ENCODE assay signal across 27 cellular contexts in genomic region chrX:66918511-66918910, GRCh38.
"Had no signal": no experiment of that assay in that cellular context is flagged by ENCODE, and none has a peak within 500 bp of the region (broad histone marks: within the 10 kb centered on the region; RNA-seq: fewer than 3 reads in every experiment).

No MANE protein-coding gene starts in this region.

- H3K4me3 ChIP-seq: breast epithelium, K562, SK-N-MC had no signal

- H3K27me3 Mint-ChIP-seq: activated CD4-positive, alpha-beta T cell treated with anti-CD3 and anti-CD28 coated beads for 36 hours had no signal

- H3K27ac ChIP-seq: breast epithelium, SK-N-MC, WERI-Rb-1 had no signal

- ATAC-seq: activated CD4-positive, alpha-beta T cell treated with anti-CD3 and anti-CD28 coated beads for 36 hours; activated CD8-positive, alpha-beta T cell treated with anti-CD3 and anti-CD28 coated beads, Interleukin-2, amount 10 ng/mL, durations not matched to agents 7 days and 5 days; K562; Panc1; Right ventricle myocardium inferior; T-cell had no signal

- H3K4me1 ChIP-seq: breast epithelium had no signal

- H3K9me3 ChIP-seq: breast epithelium had no signal

- DNase-seq: activated CD4-positive, alpha-beta T cell treated with anti-CD3 and anti-CD28 coated beads for 36 hours; activated CD4-positive, alpha-beta T cell treated with anti-CD3 and anti-CD28 coated beads, Interleukin-2, amount 50 U/mL, for 1 hour; activated CD8-positive, alpha-beta memory T cell treated with anti-CD3 and anti-CD28 coated beads, Interleukin-2, amount 50 U/mL, for 48 hours; activated CD8-positive, alpha-beta T cell treated with anti-CD3 and anti-CD28 coated beads, Interleukin-2, amount 10 ng/mL, durations not matched to agents 7 days and 5 days; activated naive CD4-positive, alpha-beta T cell treated with anti-CD3 and anti-CD28 coated beads, Interleukin-2, amount 50 U/mL, for 16 hours; activated T-cell treated with anti-CD3 and anti-CD28 coated beads, Interleukin-2, amount 50 U/mL, for 1 hour; aorta; caudate nucleus; Karpas-422; MV-4-11; NCI-H1092 treated with DMSO at 0.1 percent for 48 hours; NCI-H1417 treated with DMSO at 0.1 percent for 48 hours; NCI-H1694 treated with DMSO at 0.1 percent for 48 hours; NCI-H2029 treated with DMSO at 0.1 percent for 48 hours; NCI-H510A treated with DMSO at 0.1 percent for 48 hours; NCI-H69; NK-92 treated with Interleukin-12 subunit alpha and Interleukin-12 subunit beta, amount 100 ng/mL, for 24 hours; OCI-M1; RPMI8226; T-cell; T-helper 2 cell; WERI-Rb-1 had no signal

- H3K36me3 Mint-ChIP-seq: T-cell had no signal

- FAIRE-seq: K562 had no signal

- H3K4me3 Mint-ChIP-seq: activated CD4-positive, alpha-beta T cell treated with anti-CD3 and anti-CD28 coated beads for 36 hours; activated CD8-positive, alpha-beta T cell treated with anti-CD3 and anti-CD28 coated beads, Interleukin-2, amount 10 ng/mL, durations not matched to agents 7 days and 5 days; T-cell had no signal

- H3K36me3 ChIP-seq: breast epithelium, WERI-Rb-1 had no signal

- H3K27ac Mint-ChIP-seq: activated CD4-positive, alpha-beta T cell treated with anti-CD3 and anti-CD28 coated beads for 36 hours; activated CD8-positive, alpha-beta T cell treated with anti-CD3 and anti-CD28 coated beads, Interleukin-2, amount 10 ng/mL, durations not matched to agents 7 days and 5 days; T-cell had no signal

- H3K4me1 Mint-ChIP-seq: activated CD4-positive, alpha-beta T cell treated with anti-CD3 and anti-CD28 coated beads for 36 hours; T-cell had no signal
